Comparison of ENCODE assay signal across 1 cellular context in genomic region chr1:106526650-106527049, GRCh38.
A peak's percentile ranks its signal among the peaks of the same experiment; 100 is the strongest.
TF ChIP-seq lines count a peak whose summit lies in the region.

No MANE protein-coding gene starts in this region.

TF ChIP-seq in H1, 55 proteins besides CTCF, POLR2A, EP300 and RAD21:
- TF ChIP-seq MAX (IDR thresholded peaks at IDR 0.05) (no peak), SUZ12 (IDR thresholded peaks at IDR 0.05; ENCODE audit: low read length) (no peak), BACH1 (IDR thresholded peaks at IDR 0.05; ENCODE audit: low read length) (peak; percentile 58)
